ENCODE assay signal across 7 cellular contexts in the genomic region with DNA sequence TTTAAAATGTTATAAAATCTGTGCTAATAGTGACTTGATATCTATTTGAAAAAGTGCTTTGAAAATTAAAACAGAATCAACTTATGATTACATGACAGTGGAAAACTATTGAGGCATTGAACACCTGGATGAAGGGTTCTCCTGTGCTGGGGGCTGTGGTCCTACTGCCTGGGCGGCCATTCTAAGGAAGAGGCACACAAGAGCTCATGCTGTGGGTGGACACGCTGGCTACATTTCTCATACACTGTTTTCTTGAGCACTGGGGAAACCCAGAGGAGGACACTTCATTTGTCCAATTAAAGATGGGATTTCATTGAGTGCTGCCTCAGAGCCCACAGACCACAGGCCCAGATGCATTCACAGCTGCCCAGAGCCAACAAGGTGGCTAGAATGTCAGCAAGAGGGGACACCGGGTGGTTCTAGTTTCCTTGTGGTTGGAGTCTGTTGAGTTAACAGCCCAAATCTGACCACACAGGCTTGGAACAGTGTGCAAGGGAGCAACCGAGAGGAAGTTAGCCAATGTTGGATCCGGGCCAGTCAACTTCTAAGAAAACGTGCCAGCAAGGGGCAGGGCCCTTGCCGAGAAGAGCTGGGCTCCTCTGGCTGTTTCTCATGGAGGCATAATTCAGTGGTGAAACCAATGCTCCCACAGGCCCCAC. TPM values are rescaled to one million over a fixed set of nuclear protein-coding genes. Genes with fewer than 3 reads are reported as not detected.
A peak's percentile ranks its signal among the peaks of the same experiment; 100 is the strongest.
DNase-seq lines count a peak whose midpoint lies in the region; ATAC-seq and TF ChIP-seq lines count a peak whose summit lies in the region.

No MANE protein-coding gene starts in this region.

- TF ChIP-seq RAD21 in liver (IDR thresholded peaks at IDR 0.05) = peak; percentile 20 to 50

- H3K27me3 ChIP-seq in SU-DHL-6 (ENCODE audit: low read length) = no peaks in the 10 kb centered on the region
- H3K27me3 ChIP-seq in body of pancreas = no peaks in the 10 kb centered on the region
- no peaks in the 10 kb centered on the region for H3K27me3 ChIP-seq in liver (ENCODE audit: control insufficient read depth in 4 of 4, insufficient read depth in 4 of 4, low read length in 3 of 4)

- peak in 1 of 3 donors; percentile 13 for TF ChIP-seq POLR2A in body of pancreas (IDR thresholded peaks at IDR 0.05)

- no peak overlapping the region for H3K4me2 ChIP-seq in SU-DHL-6 (ENCODE audit: low read depth, low read length, poor library complexity, severe bottlenecking)

- peaks cover 23% of the 10 kb centered on the region for H3F3A ChIP-seq in SU-DHL-6 (ENCODE audit: insufficient read depth)

- H3K9ac ChIP-seq in SU-DHL-6 (ENCODE audit: low read length) (no peak overlapping the region), liver (ENCODE audit: low read depth in 1 of 2, low read length in 2 of 2) (no peak overlapping the region)

- H3K9me2 ChIP-seq in SU-DHL-6 (replicated peaks; ENCODE audit: insufficient read depth, low read length) = no peaks in the 10 kb centered on the region

- H2AFZ ChIP-seq in SU-DHL-6 (ENCODE audit: low read depth, low read length, severe bottlenecking) = peak overlapping the region; percentile 31

- WGBS in body of pancreas, 2 donors = 21 to 50% methylated on average over 3 to 7 of the region's 7 CpGs
- 24% methylated on average over 7 of the region's 7 CpGs for whole genome bisulfite sequencing in liver

- H3K4me3 ChIP-seq in SU-DHL-6 (ENCODE audit: insufficient read depth, low read length, poor library complexity, severe bottlenecking) (no peak overlapping the region), body of pancreas (no peak overlapping the region), liver (ENCODE audit: low read depth in 1 of 3, low read length in 3 of 3) (no peak overlapping the region)

- H3K9me3 ChIP-seq in SU-DHL-6 (ENCODE audit: insufficient read depth, low read length) (no peaks in the 10 kb centered on the region), body of pancreas (no peaks in the 10 kb centered on the region), liver (ENCODE audit: control insufficient read depth in 4 of 4, low read length in 3 of 4) (no peaks in the 10 kb centered on the region)

- TF ChIP-seq CTCF in SU-DHL-6 (IDR thresholded peaks at IDR 0.05; ENCODE audit: insufficient read depth, low read length, poor library complexity, severe bottlenecking) (no peak), body of pancreas (IDR thresholded peaks at IDR 0.05) (no peak), liver (IDR thresholded peaks at IDR 0.05; ENCODE audit: low read depth, low read length, missing input control) (no peak)

- H3K79me2 ChIP-seq in SU-DHL-6 (ENCODE audit: insufficient read depth, low read length) = no peaks in the 10 kb centered on the region

- intact Hi-C loops in body of pancreas (cut with DNase I) = no loop called here

- H3K4me1 ChIP-seq in body of pancreas (peaks cover 9% of the 10 kb centered on the region), liver (ENCODE audit: control insufficient read depth in 4 of 4, insufficient read depth in 4 of 4, low read length in 3 of 4) (peaks cover 5 to 16% (median 12%) of the 10 kb centered on the region in 4 donors)

- no peaks in the 10 kb centered on the region for H3K36me3 ChIP-seq in SU-DHL-6 (ENCODE audit: low read length)
- no peaks in the 10 kb centered on the region for H3K36me3 ChIP-seq in body of pancreas (replicated peaks in 1 of 2; ENCODE audit: insufficient read depth in 1 of 2, low read depth in 2 of 2)
- H3K36me3 ChIP-seq in liver (ENCODE audit: control insufficient read depth in 4 of 4, insufficient read depth in 3 of 4, low read depth in 1 of 4, low read length in 3 of 4) = no peaks in the 10 kb centered on the region

- no peak overlapping the region for H3K27ac ChIP-seq in SU-DHL-6 (ENCODE audit: low read depth, low read length)
- H3K27ac ChIP-seq in body of pancreas = peak overlapping the region in 2 of 4 donors; percentile 29 to 63
- H3K27ac ChIP-seq in liver (ENCODE audit: low read depth in 1 of 2, low read length in 2 of 2) = peak overlapping the region; percentile 55 to 69

- DNase-seq in body of pancreas = peak; percentile 70 to 91 (median 82)
- peak in 5 of 6 experiments; percentile 11 to 46 (median 42) for DNase-seq in stimulated activated naive CD4-positive, alpha-beta T cell (lab: John Stamatoyannopoulos, UW)

- ATAC-seq in GM18909 (IDR thresholded peaks at IDR 0.05; ENCODE audit: poor library complexity, unreplicated experiment) (peak; percentile 81), HG03442 (IDR thresholded peaks at IDR 0.05; ENCODE audit: unreplicated experiment) (peak; percentile 75), body of pancreas (peak; percentile 77), HG02571 (IDR thresholded peaks at IDR 0.05; ENCODE audit: unreplicated experiment) (no peak)

- H4K20me1 ChIP-seq in SU-DHL-6 (ENCODE audit: low read depth, low read length) = no peaks in the 10 kb centered on the region

TF ChIP-seq in liver, 16 proteins besides CTCF, POLR2A, EP300 and RAD21:
- TF ChIP-seq HNF4G (IDR thresholded peaks at IDR 0.05) = no peak
- no peak for TF ChIP-seq EGR1 (IDR thresholded peaks at IDR 0.05; ENCODE audit: low read depth in 2 of 2)
- TF ChIP-seq RXRA (IDR thresholded peaks at IDR 0.05) = peak; percentile 54 to 57
- peak; percentile 58 for TF ChIP-seq SP1 (IDR thresholded peaks at IDR 0.05)
- TF ChIP-seq, protein P1, sequence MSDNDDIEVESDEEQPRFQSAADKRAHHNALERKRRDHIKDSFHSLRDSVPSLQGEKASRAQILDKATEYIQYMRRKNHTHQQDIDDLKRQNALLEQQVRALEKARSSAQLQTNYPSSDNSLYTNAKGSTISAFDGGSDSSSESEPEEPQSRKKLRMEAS (IDR thresholded peaks at IDR 0.05) = peak; percentile 46
- TF ChIP-seq YY1 (IDR thresholded peaks at IDR 0.05) = peak; percentile 73
- peak in 1 of 2 donors; percentile 9 for TF ChIP-seq JUND (IDR thresholded peaks at IDR 0.05)
- TF ChIP-seq GABPA (IDR thresholded peaks at IDR 0.05 in 1 of 2, conservative IDR thresholded peaks at IDR 0.05 in 1 of 2) = peak in 1 of 2 donors; percentile 31
- TF ChIP-seq HNF4A (conservative IDR thresholded peaks at IDR 0.05) = peak; percentile 40
TF ChIP-seq in liver: peak in this region for 7.

RNA-seq across cellular contexts. Expression of a gene that starts 35.1 kb away (rescaled TPM):
- total RNA-seq in body of pancreas (10 to 100 TPM; 25.1 to 26.5 TPM), liver (100 to 1,000 TPM in 1 of 2 donors, 10 to 100 TPM in 1; 26.9 to 124 TPM)
- 10 to 100 TPM; 14.6 to 23.8 TPM for polyA plus RNA-seq in liver
